ENCODE assay signal across 10 cellular contexts in the genomic region with DNA sequence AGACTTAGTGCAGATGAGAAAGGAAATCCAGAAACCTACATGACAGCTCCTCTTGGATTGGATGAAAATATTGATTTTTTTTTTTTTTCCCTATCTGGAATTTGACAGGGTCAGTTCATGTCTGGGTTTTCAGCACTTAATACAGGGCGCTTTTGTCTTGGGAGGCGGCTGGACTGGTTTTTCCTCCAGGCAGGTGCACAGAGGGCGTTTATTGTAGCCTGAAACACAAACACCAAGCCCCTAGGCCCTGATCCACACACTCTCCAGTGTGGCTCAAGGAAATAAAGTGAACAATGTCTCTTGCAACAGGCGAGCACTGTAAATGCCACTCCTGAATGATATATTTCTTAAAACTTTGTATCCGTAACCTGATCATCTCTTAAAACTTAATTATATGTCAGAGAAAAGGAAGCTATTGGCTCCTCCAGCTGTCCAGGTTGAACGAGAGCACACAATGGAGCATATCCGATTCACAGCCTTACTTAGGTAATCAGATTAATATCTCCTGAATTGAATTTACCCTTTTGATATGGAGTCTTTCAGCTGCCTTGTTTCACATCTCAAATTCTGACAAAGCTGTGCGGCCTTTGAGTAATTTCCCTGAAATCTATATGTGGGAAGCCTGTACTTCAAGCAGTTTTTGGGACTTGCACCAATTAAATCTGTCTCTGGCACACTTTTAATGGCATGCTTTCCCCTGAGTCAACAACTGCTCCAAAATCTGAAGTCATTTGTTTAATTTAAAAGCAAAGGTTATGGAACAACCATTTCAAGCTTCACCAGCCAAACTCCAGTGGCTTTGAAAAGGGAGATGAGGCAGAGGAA.
DNase-seq lines count a peak whose midpoint lies in the region; ATAC-seq, FAIRE-seq and TF ChIP-seq lines count a peak whose summit lies in the region.
"Had no signal": no experiment of that assay in that cellular context is flagged by ENCODE, and none has a peak within 500 bp of the region (broad histone marks: within the 10 kb centered on the region; RNA-seq: fewer than 3 reads in every experiment).

No MANE protein-coding gene starts in this region.

- 77% methylated on average over 8 of the region's 8 CpGs for WGBS in smooth muscle cell (ENCODE audit: low lambda C conversion rate)

- TF ChIP-seq CTCF in HCT116 (IDR thresholded peaks at IDR 0.05 in 2 of 3, conservative IDR thresholded peaks at IDR 0.05 in 1 of 3; ENCODE audit: borderline replicate concordance in 1 of 3, insufficient read depth in 1 of 3, low read depth in 2 of 3, low read length in 2 of 3): no peak
- TF ChIP-seq CTCF in smooth muscle cell (IDR thresholded peaks at IDR 0.05; ENCODE audit: borderline replicate concordance, insufficient read depth, poor library complexity, severe bottlenecking): no peak

- no peaks in the 10 kb centered on the region for H3K9me2 ChIP-seq in HCT116 (ENCODE audit: insufficient read depth)

- TF ChIP-seq POLR2A in HCT116 (IDR thresholded peaks at IDR 0.05; ENCODE audit: borderline replicate concordance, extremely low read depth, insufficient read depth, insufficient read length): no peak
- TF ChIP-seq POLR2A in H54 (IDR thresholded peaks at IDR 0.05; ENCODE audit: low read depth, low read length): no peak

- H3K27ac ChIP-seq in HCT116 (ENCODE audit: low read depth, low read length) (peak overlapping the region; percentile 36), smooth muscle cell (ENCODE audit: low read depth) (peak overlapping the region; percentile 64)

- POLR2A ChIA-PET in HCT116 (lab: Charles Lee): interaction anchor here (0.6 kb wide), 1 partner anchor 212 kb away, joined by 8 read pairs; no protein-coding TSS in a partner anchor

- H3K79me2 ChIP-seq in HCT116 (ENCODE audit: insufficient read depth, low read length) (no peaks in the 10 kb centered on the region), smooth muscle cell (ENCODE audit: low read depth) (no peaks in the 10 kb centered on the region)

- RAD21 ChIA-PET in HCT116 (lab: Charles Lee; ENCODE audit: low non-redundant PET in 1 of 2, low total read pairs in 2 of 2, uncharacterized antibody in 2 of 2, unreplicated experiment in 2 of 2): no interaction called here

- H3K4me1 ChIP-seq in HCT116 (ENCODE audit: control insufficient read depth in 1 of 2, insufficient read depth in 2 of 2, low read length in 2 of 2) (peaks cover 13 to 25% of the 10 kb centered on the region in 2 experiments; a peak in 3 of 4 replicates), smooth muscle cell (ENCODE audit: low read depth) (peaks cover 23% of the 10 kb centered on the region)

- CTCF ChIA-PET in HCT116 (lab: Charles Lee): no interaction called here

- DNase-seq in HCT116 (ENCODE audit: low read depth, low spot score) (peak; percentile 21), NCI-H69 (lab: John Stamatoyannopoulos, UW) (peak; percentile 97), left cardiac atrium (no peak), smooth muscle cell (lab: John Stamatoyannopoulos, UW; ENCODE audit: unreplicated experiment) (no peak), NOMO-1 (lab: John Stamatoyannopoulos, UW; ENCODE audit: unreplicated experiment in 2 of 2) (no peak), CD1c-positive myeloid dendritic cell (ENCODE audit: extremely low spot score) (no peak), HCEC 1CT (no peak), H54 (ENCODE audit: insufficient read length, low spot score) (no peak)
- DNase-seq: NK-92 treated with Interleukin-12 subunit alpha and Interleukin-12 subunit beta, amount 100 ng/mL, for 24 hours; stimulated activated CD4-positive, alpha-beta T cell treated with anti-CD3 and anti-CD28 coated beads, Interleukin-12 subunit alpha, Interleukin-12 subunit beta, amount 100 ng/mL, for 4 hours had no signal

- H3K36me3 ChIP-seq in HCT116 (ENCODE audit: control insufficient read depth in 1 of 2, insufficient read depth in 2 of 2, low read length in 2 of 2) (no peaks in the 10 kb centered on the region), smooth muscle cell (ENCODE audit: low read depth) (no peaks in the 10 kb centered on the region)

- H3K27me3 ChIP-seq in HCT116 (ENCODE audit: insufficient read depth, low read length) (no peaks in the 10 kb centered on the region), smooth muscle cell (ENCODE audit: low read depth) (no peaks in the 10 kb centered on the region)

- H3K4me3 ChIP-seq in HCT116 (replicated peaks in 1 of 2; ENCODE audit: low read depth in 1 of 2, low read length in 2 of 2): no peak overlapping the region
- H3K4me3 ChIP-seq in smooth muscle cell: no peak overlapping the region

- H2AFZ ChIP-seq in HCT116 (ENCODE audit: low read depth, low read length, poor library complexity, severe bottlenecking) (no peak overlapping the region), smooth muscle cell (ENCODE audit: low read depth) (peak overlapping the region; percentile 57)

- H3K4me2 ChIP-seq in HCT116 (ENCODE audit: low read length) (no peak overlapping the region), smooth muscle cell (peak overlapping the region; percentile 41)

- FAIRE-seq in H54 (lab: Jason Lieb, UNC): no peak

- H3F3A ChIP-seq in smooth muscle cell (ENCODE audit: low read depth): peaks cover 9% of the 10 kb centered on the region

- H3K9me3 ChIP-seq in HCT116 (ENCODE audit: control insufficient read depth in 1 of 2, insufficient read depth in 1 of 2, low read depth in 1 of 2, low read length in 2 of 2) (peaks cover 0 to 2% of the 10 kb centered on the region in 2 experiments; a peak in 1 of 4 replicates), smooth muscle cell (replicated peaks; ENCODE audit: low read depth) (no peaks in the 10 kb centered on the region)

- ATAC-seq in HCT116 (peak; percentile 54; the same call in 1 of the 2 replicates), left cardiac atrium (peak; percentile 16 to 54)

- BruUV-seq in HCT116 (replicated peaks; lab: Mats Ljungman, UMichigan): no TSS peak

- intact Hi-C loops in HCT116 (cut with micrococcal nuclease): no loop called here
- intact Hi-C loops in left cardiac atrium (cut with DNase I): no loop called here

- TF ChIP-seq RAD21 in HCT116 (IDR thresholded peaks at IDR 0.05; ENCODE audit: low read depth): no peak

- no peak overlapping the region for H3K9ac ChIP-seq in HCT116 (ENCODE audit: low read length)
- no peak overlapping the region for H3K9ac ChIP-seq in smooth muscle cell (ENCODE audit: low read depth)

- no peaks in the 10 kb centered on the region for H4K20me1 ChIP-seq in HCT116 (ENCODE audit: insufficient read depth)
- no peaks in the 10 kb centered on the region for H4K20me1 ChIP-seq in smooth muscle cell (ENCODE audit: low read depth)

TF ChIP-seq in HCT116, 20 proteins besides CTCF, POLR2A, EP300 and RAD21:
- TF ChIP-seq SP1 (IDR thresholded peaks at IDR 0.05; ENCODE audit: low read depth) (0 out of 2 replicates have a peak, but pooled peaks have one; percentile 33), CBX3 (IDR thresholded peaks at IDR 0.05; ENCODE audit: low read depth) (0 out of 2 replicates have a peak, but pooled peaks have one; percentile 14), CEBPB (IDR thresholded peaks at IDR 0.05; ENCODE audit: low read depth) (0 out of 2 replicates have a peak, but pooled peaks have one; percentile 27), YY1 (IDR thresholded peaks at IDR 0.05; ENCODE audit: extremely low read depth, insufficient replicate concordance, low read depth, low read length) (no peak)

Comparison
In these comparisons a context has a peak if more than half of its experiments do, and no peak if none do; other contexts are left out.
1. DNase-seq: peak in HCT116 (single experiment) and NCI-H69 (single experiment); none in left cardiac atrium (single experiment), smooth muscle cell (single experiment), NOMO-1 (0 of 2), CD1c-positive myeloid dendritic cell (single experiment), HCEC 1CT (single experiment) and H54 (single experiment).